Comparison of ENCODE assay signal across 14 cellular contexts in genomic region chr5:87398981-87399616, GRCh38. TPM values are rescaled to one million over a fixed set of nuclear protein-coding genes. Genes with fewer than 3 reads are reported as not detected.
DNase-seq lines count a peak whose midpoint lies in the region; ATAC-seq and TF ChIP-seq lines count a peak whose summit lies in the region.
"Had no signal": no experiment of that assay in that cellular context is flagged by ENCODE, and none has a peak within 500 bp of the region (broad histone marks: within the 10 kb centered on the region; RNA-seq: fewer than 3 reads in every experiment).

No MANE protein-coding gene starts in this region.

- peaks cover 64% of the 10 kb centered on the region for H3K36me3 ChIP-seq in WERI-Rb-1
- H3K36me3 ChIP-seq in subcutaneous abdominal adipose tissue (ENCODE audit: control insufficient read depth in 5 of 5, insufficient read depth in 5 of 5, low read length in 5 of 5): peaks cover 25 to 67% (median 50%) of the 10 kb centered on the region in 5 donors

- H3K9me3 Mint-ChIP-seq in activated naive CD4-positive, alpha-beta T cell treated with anti-CD3 and anti-CD28 coated beads, Interleukin-2, amount 10 ng/mL, durations not matched to agents 7 days and 5 days: no peaks in the 10 kb centered on the region

- peaks cover 51% of the 10 kb centered on the region for H3K36me3 Mint-ChIP-seq in activated naive CD4-positive, alpha-beta T cell treated with anti-CD3 and anti-CD28 coated beads, Interleukin-2, amount 10 ng/mL, durations not matched to agents 7 days and 5 days

- H3K9me3 ChIP-seq in WERI-Rb-1 (ENCODE audit: severe bottlenecking) (no peaks in the 10 kb centered on the region), subcutaneous abdominal adipose tissue (ENCODE audit: control insufficient read depth in 5 of 5, low read length in 5 of 5) (no peaks in the 10 kb centered on the region)

- no peak overlapping the region for H3K4me3 Mint-ChIP-seq in activated naive CD4-positive, alpha-beta T cell treated with anti-CD3 and anti-CD28 coated beads, Interleukin-2, amount 10 ng/mL, durations not matched to agents 7 days and 5 days

- H3K4me3 ChIP-seq in WERI-Rb-1 (ENCODE audit: low read depth, low read length) (no peak overlapping the region), subcutaneous abdominal adipose tissue (ENCODE audit: low read depth in 1 of 5, low read length in 5 of 5) (no peak overlapping the region)

- H3K27ac Mint-ChIP-seq in activated naive CD4-positive, alpha-beta T cell treated with anti-CD3 and anti-CD28 coated beads, Interleukin-2, amount 10 ng/mL, durations not matched to agents 7 days and 5 days: peak overlapping the region; percentile 24

- TF ChIP-seq POLR2A in erythroblast (IDR thresholded peaks at IDR 0.05; ENCODE audit: low read length): no peak

- H3K27me3 Mint-ChIP-seq in activated naive CD4-positive, alpha-beta T cell treated with anti-CD3 and anti-CD28 coated beads, Interleukin-2, amount 10 ng/mL, durations not matched to agents 7 days and 5 days: no peaks in the 10 kb centered on the region

- no peak overlapping the region for H3K9ac ChIP-seq in subcutaneous abdominal adipose tissue (ENCODE audit: low read length in 5 of 5)

- peaks cover 0 to 33% (median 14%) of the 10 kb centered on the region in 5 donors for H3K4me1 ChIP-seq in subcutaneous abdominal adipose tissue (ENCODE audit: control insufficient read depth in 5 of 5, insufficient read depth in 5 of 5, low read length in 5 of 5)

- H3K27me3 ChIP-seq in WERI-Rb-1 (ENCODE audit: insufficient read depth, low read depth, severe bottlenecking) (no peaks in the 10 kb centered on the region), subcutaneous abdominal adipose tissue (ENCODE audit: control insufficient read depth in 5 of 5, insufficient read depth in 4 of 5, low read length in 5 of 5) (no peaks in the 10 kb centered on the region)
- H3K27me3 ChIP-seq: brain microvascular endothelial cell had no signal

- ATAC-seq in left lobe of liver: peak; percentile 21

- CTCF ChIA-PET in activated naive CD4-positive, alpha-beta T cell treated with anti-CD3 and anti-CD28 coated beads, Interleukin-2, amount 10 ng/mL, durations not matched to agents 7 days and 5 days (lab: Charles Lee): interaction anchor here (0.7 to 2.5 kb wide), 8 partner anchors 12 to 519 kb away, joined by 3 to 15 read pairs (median 4); partner anchors contain the start of gene CCNH

- H3K27ac ChIP-seq in WERI-Rb-1 (no peak overlapping the region), subcutaneous abdominal adipose tissue (ENCODE audit: low read depth, low read length) (peak overlapping the region; percentile 60)
- H3K27ac ChIP-seq: brain microvascular endothelial cell had no signal

- peaks cover 20% of the 10 kb centered on the region for H3K4me1 Mint-ChIP-seq in activated naive CD4-positive, alpha-beta T cell treated with anti-CD3 and anti-CD28 coated beads, Interleukin-2, amount 10 ng/mL, durations not matched to agents 7 days and 5 days

- DNase-seq in activated naive CD4-positive, alpha-beta T cell treated with anti-CD3 and anti-CD28 coated beads, Interleukin-2, amount 10 ng/mL, durations not matched to agents 7 days and 5 days: no peak
- no peak for DNase-seq in activated naive CD4-positive, alpha-beta T cell treated with anti-CD3 and anti-CD28 coated beads, Interleukin-2, amount 50 U/mL, for 16 hours
- DNase-seq in WERI-Rb-1 (peak; percentile 14), left lobe of liver (ENCODE audit: low spot score) (no peak), ecto neural progenitor cell (ENCODE audit: low spot score) (no peak), erythroblast (lab: John Stamatoyannopoulos, UW) (no peak)
- DNase-seq in stimulated activated CD4-positive, alpha-beta T cell treated with anti-CD3 and anti-CD28 coated beads, Interleukin-12 subunit alpha, Interleukin-12 subunit beta, amount 100 ng/mL, for 4 hours: no peak
- DNase-seq: brain microvascular endothelial cell; hypothalamus; Karpas-422; NCI-H1417; NCI-H2171; stimulated activated naive CD4-positive, alpha-beta T cell had no signal

- no peak for TF ChIP-seq CTCF in WERI-Rb-1 (IDR thresholded peaks at IDR 0.05; ENCODE audit: low read depth, low read length)

RNA-seq across cellular contexts. Expression of gene CCNH, which starts 13.6 kb away (rescaled TPM):
- 19.2 TPM for total RNA-seq in left lobe of liver
